Comparison of ENCODE assay signal across 7 cellular contexts in genomic region chr6:60950224-60950924, GRCh38.
DNase-seq lines count a peak whose midpoint lies in the region; ATAC-seq, FAIRE-seq and TF ChIP-seq lines count a peak whose summit lies in the region.
"Not testable (repeated sequence)": the region's sequence is repeated elsewhere in the genome, so short reads cannot be mapped to it uniquely, and the experiment has no call there.

No MANE protein-coding gene starts in this region.

- TF ChIP-seq EP300 in H1 (IDR thresholded peaks at IDR 0.05; ENCODE audit: borderline replicate concordance in 1 of 2, low read depth in 2 of 2, low read length in 2 of 2) = not testable (repeated sequence)

- H2BK12ac ChIP-seq in H1 (ENCODE audit: low read depth, low read length) = not testable (repeated sequence)

- H2BK5ac ChIP-seq in H1 (ENCODE audit: low read depth, low read length) = not testable (repeated sequence)

- H2BK15ac ChIP-seq in H1 (ENCODE audit: low read length) = not testable (repeated sequence)

- H3K9me1 ChIP-seq in keratinocyte (ENCODE audit: control insufficient read depth, extremely low read depth, insufficient read depth, low read length) = not testable (repeated sequence)

- 5% methylated on average over 5 of the region's 5 CpGs; no CpG with 5 or more reads in 1 of the 2 experiments for WGBS in H1 (ENCODE audit: extremely low coverage in 1 of 2, insufficient coverage in 1 of 2, insufficient read length in 1 of 2, insufficient replicate concordance in 2 of 2, low coverage in 1 of 2, low lambda C conversion rate in 2 of 2, missing lambda C conversion rate in 1 of 2), 2 experiments

- DNase-seq in DMS53 (lab: John Stamatoyannopoulos, UW) (peak; percentile 11), H1 (ENCODE audit: low read depth in 1 of 2, low spot score in 2 of 2) (peak in 1 of 2 experiments; percentile 7), iPS DF 19.7 (ENCODE audit: low read depth, low spot score) (peak; percentile 30), neural progenitor cell (ENCODE audit: low spot score) (peak; percentile 77)
- not testable (repeated sequence) for DNase-seq in RWPE2 (ENCODE audit: low spot score); keratinocyte (ENCODE audit: low read depth, low spot score)

- H3K9ac ChIP-seq in HUES48 (ENCODE audit: low read depth, low read length); H1 (replicated peaks in 1 of 4; ENCODE audit: extremely low read depth in 1 of 4, low read depth in 3 of 4, low read length in 3 of 4); keratinocyte (ENCODE audit: control insufficient read depth, extremely low read depth, insufficient read depth, low read length); neural progenitor cell: not testable (repeated sequence)

- not testable (repeated sequence) for H3K36me3 ChIP-seq in HUES48 (ENCODE audit: control insufficient read depth, insufficient read depth, low read length); RWPE2 (ENCODE audit: low read depth); H1 (ENCODE audit: control insufficient read depth in 2 of 4, insufficient read depth in 4 of 4, low read length in 3 of 4); keratinocyte (ENCODE audit: control insufficient read depth in 2 of 2, extremely low read depth in 1 of 2, insufficient read depth in 2 of 2, low read length in 2 of 2); neural progenitor cell

- not testable (repeated sequence) for H3K79me1 ChIP-seq in H1 (ENCODE audit: low read depth, low read length)

- not testable (repeated sequence) for H3K4ac ChIP-seq in H1 (replicated peaks; ENCODE audit: insufficient read length, low read depth, low read length)

- H4K8ac ChIP-seq in H1 (ENCODE audit: extremely low read depth, insufficient read depth, low read length) = not testable (repeated sequence)

- not testable (repeated sequence) for H3K4me2 ChIP-seq in H1 (ENCODE audit: insufficient read depth in 1 of 2, low read depth in 2 of 2, low read length in 2 of 2); keratinocyte (ENCODE audit: control insufficient read depth, extremely low read depth, insufficient read depth, low read depth, low read length)
- H3K4me2 ChIP-seq in neural progenitor cell = peak overlapping the region; percentile 47

- H3K27ac Mint-ChIP-seq in neural progenitor cell = peak overlapping the region; percentile 100

- not testable (repeated sequence) for H3K56ac ChIP-seq in H1 (replicated peaks; ENCODE audit: insufficient read length, low read depth, low read length)

- not testable (repeated sequence) for TF ChIP-seq RAD21 in H1 (IDR thresholded peaks at IDR 0.05 in 1 of 2, conservative IDR thresholded peaks at IDR 0.05 in 1 of 2; ENCODE audit: low read depth in 2 of 2, low read length in 2 of 2)

- H2BK20ac ChIP-seq in H1 (ENCODE audit: low read length) = not testable (repeated sequence)

- H3K4me1 ChIP-seq in HUES48 (ENCODE audit: control insufficient read depth, insufficient read depth, low read length); H1 (replicated peaks in 1 of 4; ENCODE audit: control insufficient read depth in 3 of 4, insufficient read depth in 4 of 4, low read length in 3 of 4); neural progenitor cell: not testable (repeated sequence)
- peaks cover 31% of the 10 kb centered on the region for H3K4me1 ChIP-seq in RWPE2 (ENCODE audit: insufficient read depth, poor library complexity, severe bottlenecking)
- peaks cover 24% of the 10 kb centered on the region for H3K4me1 ChIP-seq in keratinocyte (ENCODE audit: control insufficient read depth, extremely low read depth, insufficient read depth, low read length)

- H3K4me3 Mint-ChIP-seq in neural progenitor cell = peak overlapping the region; percentile 64

- TF ChIP-seq CTCF in RWPE2 (IDR thresholded peaks at IDR 0.05; ENCODE audit: poor library complexity, severe bottlenecking); H1 (IDR thresholded peaks at IDR 0.05; ENCODE audit: control extremely low read depth in 1 of 3, insufficient read depth in 1 of 3, low read depth in 1 of 3, low read length in 3 of 3); keratinocyte (optimal IDR thresholded peaks at IDR 0.05 in 1 of 3, IDR thresholded peaks at IDR 0.05 in 1 of 3, conservative IDR thresholded peaks at IDR 0.05 in 1 of 3; ENCODE audit: extremely low read depth in 1 of 3, insufficient read depth in 2 of 3, low read length in 3 of 3); neural progenitor cell (IDR thresholded peaks at IDR 0.05): not testable (repeated sequence)

- peaks cover 42% of the 10 kb centered on the region for H3K4me1 Mint-ChIP-seq in neural progenitor cell

- H3K27me3 ChIP-seq in HUES48 (ENCODE audit: control insufficient read depth, insufficient read depth, low read length); RWPE2 (ENCODE audit: insufficient read depth, poor library complexity, severe bottlenecking); H1 (replicated peaks in 1 of 4; ENCODE audit: control insufficient read depth in 3 of 4, extremely low read depth in 1 of 4, insufficient read depth in 3 of 4, low read length in 3 of 4); keratinocyte (ENCODE audit: control insufficient read depth, extremely low read depth, insufficient read depth, low read length); neural progenitor cell: not testable (repeated sequence)

- H3K9me3 ChIP-seq in HUES48 (ENCODE audit: control insufficient read depth, insufficient read depth, low read length); RWPE2 (ENCODE audit: severe bottlenecking); H1 (ENCODE audit: insufficient read depth in 2 of 2, low read depth in 1 of 2, low read length in 1 of 2); keratinocyte (ENCODE audit: control insufficient read depth, low read depth, low read length); neural progenitor cell (ENCODE audit: low read depth): not testable (repeated sequence)

- H3K27ac ChIP-seq in HUES48 (ENCODE audit: low read depth, low read length) (peak overlapping the region; percentile 55), RWPE2 (ENCODE audit: poor library complexity, severe bottlenecking) (peak overlapping the region; percentile 13), neural progenitor cell (peak overlapping the region; percentile 70)
- not testable (repeated sequence) for H3K27ac ChIP-seq in H1 (ENCODE audit: low read depth, low read length); keratinocyte (ENCODE audit: control insufficient read depth, insufficient read depth, low read length)

- CTCF ChIA-PET in H1 (lab: Charles Lee; ENCODE audit: partially characterized antibody) = interaction anchor here (0.6 kb wide), 1 partner anchor 374 kb away, joined by 3 read pairs; no protein-coding TSS in a partner anchor

- POLR2A ChIA-PET in H1 (lab: Charles Lee; ENCODE audit: partially characterized antibody) = not testable (repeated sequence)

- H3K18ac ChIP-seq in H1 (ENCODE audit: extremely low read depth, low read length) = not testable (repeated sequence)

- ATAC-seq in RWPE2 (ENCODE audit: low read depth) = not testable (repeated sequence)

- FAIRE-seq in H1 (lab: Jason Lieb, UNC); keratinocyte (lab: Jason Lieb, UNC): not testable (repeated sequence)

- not testable (repeated sequence) for H3K27me3 Mint-ChIP-seq in neural progenitor cell (ENCODE audit: insufficient read depth, low read depth)

- dilution Hi-C loops in keratinocyte (cut with MboI; ENCODE audit: extremely low pct_ligation_motif_present, low sequenced_read_pairs) = not testable (repeated sequence)

- H4K5ac ChIP-seq in H1 (ENCODE audit: insufficient read length, low read depth, low read length) = not testable (repeated sequence)

- H2BK120ac ChIP-seq in H1 (replicated peaks; ENCODE audit: low read depth, low read length) = not testable (repeated sequence)

- not testable (repeated sequence) for H3K79me2 ChIP-seq in H1 (ENCODE audit: control insufficient read depth in 1 of 2, insufficient read depth in 2 of 2, low read length in 2 of 2); keratinocyte (ENCODE audit: control insufficient read depth, insufficient read depth, low read length); neural progenitor cell (ENCODE audit: low read depth)

- H3K23ac ChIP-seq in H1 (ENCODE audit: insufficient read length) = not testable (repeated sequence)

- H3K9me3 Mint-ChIP-seq in neural progenitor cell = peaks cover 13% of the 10 kb centered on the region

- peaks cover 13% of the 10 kb centered on the region for H3K36me3 Mint-ChIP-seq in neural progenitor cell

- not testable (repeated sequence) for TF ChIP-seq POLR2A in H1 (IDR thresholded peaks at IDR 0.05; ENCODE audit: control extremely low read depth in 1 of 2, low read depth in 2 of 2, low read length in 2 of 2)

- H4K91ac ChIP-seq in H1 (replicated peaks; ENCODE audit: insufficient read length, low read length) = not testable (repeated sequence)

- H3F3A ChIP-seq in neural progenitor cell (ENCODE audit: low read depth) = not testable (repeated sequence)

- H3K4me3 ChIP-seq in HUES48 (ENCODE audit: low read depth, low read length); RWPE2 (ENCODE audit: severe bottlenecking); H1 (ENCODE audit: extremely low read depth in 1 of 4, insufficient read depth in 2 of 4, low read depth in 3 of 4, low read length in 4 of 4); keratinocyte (ENCODE audit: control insufficient read depth in 2 of 3, extremely low read depth in 1 of 3, insufficient read depth in 2 of 3, low read depth in 1 of 3, low read length in 3 of 3); neural progenitor cell: not testable (repeated sequence)

- not testable (repeated sequence) for H3K14ac ChIP-seq in H1 (ENCODE audit: insufficient read length)

- H3K23me2 ChIP-seq in H1 (ENCODE audit: low read depth, low read length) = not testable (repeated sequence)

- H4K20me1 ChIP-seq in H1 (replicated peaks in 1 of 2; ENCODE audit: control insufficient read depth in 1 of 2, insufficient read depth in 2 of 2, low read length in 2 of 2); keratinocyte (ENCODE audit: control insufficient read depth, extremely low read depth, insufficient read depth, low read length); neural progenitor cell (ENCODE audit: low read depth): not testable (repeated sequence)

- not testable (repeated sequence) for H2AK5ac ChIP-seq in H1 (ENCODE audit: low read depth, low read length)

- not testable (repeated sequence) for H2AFZ ChIP-seq in H1 (ENCODE audit: low read length); neural progenitor cell (replicated peaks)
- H2AFZ ChIP-seq in keratinocyte (ENCODE audit: control insufficient read depth, low read length) = peak overlapping the region; percentile 36
